ENCODE assay signal across 11 cellular contexts in genomic region chr15:96358006-96358794, GRCh38. TPM values are rescaled to one million over a fixed set of nuclear protein-coding genes. Genes with fewer than 3 reads are reported as not detected.
DNase-seq lines count a peak whose midpoint lies in the region; ATAC-seq and TF ChIP-seq lines count a peak whose summit lies in the region.
"Had no signal": no experiment of that assay in that cellular context is flagged by ENCODE, and none has a peak within 500 bp of the region (broad histone marks: within the 10 kb centered on the region; RNA-seq: fewer than 3 reads in every experiment).

No MANE protein-coding gene starts in this region.

- peak overlapping the region in 1 of 2 donors; percentile 54 for H3K27ac ChIP-seq in ovary

- H3K4me1 ChIP-seq in ovary (ENCODE audit: insufficient read depth): peaks cover 20% of the 10 kb centered on the region

- H3K36me3 ChIP-seq in ovary: no peaks in the 10 kb centered on the region
- H3K36me3 ChIP-seq: sigmoid colon had no signal

- no peaks in the 10 kb centered on the region for H3K27me3 ChIP-seq in ovary

- H3K4me3 Mint-ChIP-seq in Calu3 (ENCODE audit: low read depth, unreplicated experiment) (no peak overlapping the region), endothelial cell (ENCODE audit: unreplicated experiment) (peak overlapping the region; percentile 23)

- H3K27ac Mint-ChIP-seq in Calu3 (ENCODE audit: unreplicated experiment) (no peak overlapping the region), endothelial cell (ENCODE audit: unreplicated experiment) (no peak overlapping the region)

- BruUV-seq in Calu3 (replicated peaks; lab: Mats Ljungman, UMichigan): TSS peak; percentile 24

- DNase-seq in Calu3 (peak; percentile 55), OCI-M1 (lab: John Stamatoyannopoulos, UW) (peak; percentile 34), endothelial cell (ENCODE audit: low spot score) (peak; percentile 6), ovary (no peak)
- DNase-seq: NCI-H1417 treated with DMSO at 0.1 percent for 48 hours, sigmoid colon had no signal

- H3K9me3 Mint-ChIP-seq in Calu3 (ENCODE audit: low read depth, unreplicated experiment) (no peaks in the 10 kb centered on the region), endothelial cell (ENCODE audit: unreplicated experiment) (no peaks in the 10 kb centered on the region)

- intact Hi-C loops in Calu3 (cut with micrococcal nuclease; ENCODE audit: unreplicated experiment): loop anchor here (2.0 to 5.0 kb wide), 5 partner anchors 61 to 1399 kb away; no protein-coding TSS in a partner anchor
- intact Hi-C loops in ovary (cut with DNase I): no loop called here

- ATAC-seq in HG03175 (IDR thresholded peaks at IDR 0.05; ENCODE audit: unreplicated experiment) (no peak), HG03045 (IDR thresholded peaks at IDR 0.05; ENCODE audit: unreplicated experiment) (no peak), HG03135 (IDR thresholded peaks at IDR 0.05; ENCODE audit: unreplicated experiment) (no peak), GM19463 (IDR thresholded peaks at IDR 0.05; ENCODE audit: unreplicated experiment) (no peak)

- H3K4me1 Mint-ChIP-seq in Calu3 (ENCODE audit: low read depth, unreplicated experiment) (peaks cover 24% of the 10 kb centered on the region), endothelial cell (ENCODE audit: unreplicated experiment) (peaks cover 19% of the 10 kb centered on the region)

- 41 to 68% (median 50%) methylated on average over 31 of the region's 31 CpGs for WGBS in ovary, 3 donors

- TF ChIP-seq EP300 in ovary (IDR thresholded peaks at IDR 0.05): no peak

- H3K27me3 Mint-ChIP-seq in Calu3 (ENCODE audit: unreplicated experiment) (no peaks in the 10 kb centered on the region), endothelial cell (ENCODE audit: unreplicated experiment) (peaks cover 29% of the 10 kb centered on the region)

- peak overlapping the region; percentile 63 for H3K4me3 ChIP-seq in ovary

- no peak for TF ChIP-seq CTCF in Calu3 (IDR thresholded peaks at IDR 0.05; ENCODE audit: unreplicated experiment)
- no peak for TF ChIP-seq CTCF in endothelial cell (IDR thresholded peaks at IDR 0.05; ENCODE audit: unreplicated experiment)
- TF ChIP-seq CTCF in ovary (IDR thresholded peaks at IDR 0.05): no peak

- CTCF ChIA-PET in Calu3 (lab: Charles Lee): interaction anchor here (0.6 to 2.8 kb wide), 8 partner anchors 31 to 1609 kb away, joined by 3 to 19 read pairs (median 3); no protein-coding TSS in a partner anchor

- H3K36me3 Mint-ChIP-seq in Calu3 (ENCODE audit: insufficient read depth, unreplicated experiment): peaks cover 12% of the 10 kb centered on the region
- no peaks in the 10 kb centered on the region for H3K36me3 Mint-ChIP-seq in endothelial cell (ENCODE audit: low read depth, unreplicated experiment)

- no peak for TF ChIP-seq POLR2A in ovary (IDR thresholded peaks at IDR 0.05)

- H3K9me3 ChIP-seq in ovary: no peaks in the 10 kb centered on the region
- H3K9me3 ChIP-seq: sigmoid colon had no signal

RNA-seq across cellular contexts. Expression of gene NR2F2, which starts 27.7 kb away (rescaled TPM):
- 158 and 167 TPM in 2 replicates for total RNA-seq in Calu3 (2022)
- 15.9 TPM for total RNA-seq in endothelial cell (ENCODE audit: unreplicated experiment)
- total RNA-seq in ovary: 100 to 1,000 TPM in 6 of 7 donors, 10 to 100 TPM in 1; 68.6 to 424 (median 343) TPM
- 100 to 1,000 TPM; 230 to 392 TPM for polyA plus RNA-seq in ovary
- total RNA-seq: T-helper 2 cell treated with Interferon-gamma antibody and Interleukin-4, amounts not matched to agents 100 ng/mL and 5 ng/mL, for 36 hours had no signal

Comparison
In these comparisons a context has a peak if more than half of its experiments do, and no peak if none do; other contexts are left out.
1. DNase-seq: peak in Calu3 (single experiment), OCI-M1 (single experiment) and endothelial cell (single experiment); none in ovary (0 of 5).